In the genomic region with DNA sequence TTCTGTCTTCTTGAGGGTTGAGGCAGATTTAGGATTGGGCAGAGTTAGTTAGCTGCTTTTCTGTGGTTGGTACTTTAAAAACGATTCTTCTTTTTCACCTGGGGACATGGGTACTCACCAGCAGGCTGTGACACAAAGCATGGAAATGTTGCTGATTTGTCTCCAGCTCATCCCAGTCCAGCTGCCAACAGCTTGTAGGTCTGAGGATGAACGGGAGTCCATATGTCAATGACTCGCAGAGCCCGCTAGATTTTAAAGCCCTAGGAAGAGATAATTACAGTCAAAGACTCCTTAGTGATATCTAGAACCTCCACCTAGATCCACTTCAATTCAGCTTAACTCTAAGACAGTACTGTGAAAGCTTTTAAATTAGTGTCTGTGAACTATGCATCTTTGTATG, we compare ENCODE assay signal across 1 cellular context.
TF ChIP-seq lines count a peak whose summit lies in the region.

No MANE protein-coding gene starts in this region.

TF ChIP-seq in SK-N-SH treated with all-trans-retinoic acid at 6 μM for 48 hours, 23 proteins besides CTCF, POLR2A, EP300 and RAD21 (continued from another document):
- TF ChIP-seq, protein P1, sequence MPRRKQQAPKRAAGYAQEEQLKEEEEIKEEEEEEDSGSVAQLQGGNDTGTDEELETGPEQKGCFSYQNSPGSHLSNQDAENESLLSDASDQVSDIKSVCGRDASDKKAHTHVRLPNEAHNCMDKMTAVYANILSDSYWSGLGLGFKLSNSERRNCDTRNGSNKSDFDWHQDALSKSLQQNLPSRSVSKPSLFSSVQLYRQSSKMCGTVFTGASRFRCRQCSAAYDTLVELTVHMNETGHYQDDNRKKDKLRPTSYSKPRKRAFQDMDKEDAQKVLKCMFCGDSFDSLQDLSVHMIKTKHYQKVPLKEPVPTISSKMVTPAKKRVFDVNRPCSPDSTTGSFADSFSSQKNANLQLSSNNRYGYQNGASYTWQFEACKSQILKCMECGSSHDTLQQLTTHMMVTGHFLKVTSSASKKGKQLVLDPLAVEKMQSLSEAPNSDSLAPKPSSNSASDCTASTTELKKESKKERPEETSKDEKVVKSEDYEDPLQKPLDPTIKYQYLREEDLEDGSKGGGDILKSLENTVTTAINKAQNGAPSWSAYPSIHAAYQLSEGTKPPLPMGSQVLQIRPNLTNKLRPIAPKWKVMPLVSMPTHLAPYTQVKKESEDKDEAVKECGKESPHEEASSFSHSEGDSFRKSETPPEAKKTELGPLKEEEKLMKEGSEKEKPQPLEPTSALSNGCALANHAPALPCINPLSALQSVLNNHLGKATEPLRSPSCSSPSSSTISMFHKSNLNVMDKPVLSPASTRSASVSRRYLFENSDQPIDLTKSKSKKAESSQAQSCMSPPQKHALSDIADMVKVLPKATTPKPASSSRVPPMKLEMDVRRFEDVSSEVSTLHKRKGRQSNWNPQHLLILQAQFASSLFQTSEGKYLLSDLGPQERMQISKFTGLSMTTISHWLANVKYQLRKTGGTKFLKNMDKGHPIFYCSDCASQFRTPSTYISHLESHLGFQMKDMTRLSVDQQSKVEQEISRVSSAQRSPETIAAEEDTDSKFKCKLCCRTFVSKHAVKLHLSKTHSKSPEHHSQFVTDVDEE (CRISPR knock-in tag; IDR thresholded peaks at IDR 0.05): no peak
- TF ChIP-seq GLIS3 (CRISPR knock-in tag; IDR thresholded peaks at IDR 0.05): no peak
- TF ChIP-seq TCF4 (CRISPR knock-in tag; IDR thresholded peaks at IDR 0.05; ENCODE audit: borderline replicate concordance): no peak
- no peak for TF ChIP-seq SNAI2 (CRISPR knock-in tag; IDR thresholded peaks at IDR 0.05)
- no peak for TF ChIP-seq PPARA (CRISPR knock-in tag; IDR thresholded peaks at IDR 0.05; ENCODE audit: borderline replicate concordance)
- TF ChIP-seq, protein P2, sequence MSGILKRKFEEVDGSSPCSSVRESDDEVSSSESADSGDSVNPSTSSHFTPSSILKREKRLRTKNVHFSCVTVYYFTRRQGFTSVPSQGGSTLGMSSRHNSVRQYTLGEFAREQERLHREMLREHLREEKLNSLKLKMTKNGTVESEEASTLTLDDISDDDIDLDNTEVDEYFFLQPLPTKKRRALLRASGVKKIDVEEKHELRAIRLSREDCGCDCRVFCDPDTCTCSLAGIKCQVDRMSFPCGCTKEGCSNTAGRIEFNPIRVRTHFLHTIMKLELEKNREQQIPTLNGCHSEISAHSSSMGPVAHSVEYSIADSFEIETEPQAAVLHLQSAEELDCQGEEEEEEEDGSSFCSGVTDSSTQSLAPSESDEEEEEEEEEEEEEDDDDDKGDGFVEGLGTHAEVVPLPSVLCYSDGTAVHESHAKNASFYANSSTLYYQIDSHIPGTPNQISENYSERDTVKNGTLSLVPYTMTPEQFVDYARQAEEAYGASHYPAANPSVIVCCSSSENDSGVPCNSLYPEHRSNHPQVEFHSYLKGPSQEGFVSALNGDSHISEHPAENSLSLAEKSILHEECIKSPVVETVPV (CRISPR knock-in tag; IDR thresholded peaks at IDR 0.05): no peak
- no peak for TF ChIP-seq ZFP30 (CRISPR knock-in tag; IDR thresholded peaks at IDR 0.05)
- TF ChIP-seq CSDC2 (CRISPR knock-in tag; IDR thresholded peaks at IDR 0.05): no peak
- no peak for TF ChIP-seq ESRRG (CRISPR knock-in tag; IDR thresholded peaks at IDR 0.05)
- no peak for TF ChIP-seq RARB (CRISPR knock-in tag; IDR thresholded peaks at IDR 0.05)
TF ChIP-seq in SK-N-SH treated with all-trans-retinoic acid at 6 μM for 48 hours: peak in this region for 0.
